In genomic region chr1:220407101-220407683, GRCh38 we compare ENCODE assay signal across 23 cellular contexts.
"Had no signal": no experiment of that assay in that cellular context is flagged by ENCODE, and none has a peak within 500 bp of the region (broad histone marks: within the 10 kb centered on the region; RNA-seq: fewer than 3 reads in every experiment).

No MANE protein-coding gene starts in this region.

- H3K4me2 ChIP-seq: KMS-11 had no signal

- H3K9me3 ChIP-seq: adrenal gland, breast epithelium had no signal

- ATAC-seq: activated CD8-positive, alpha-beta T cell treated with anti-CD3 and anti-CD28 coated beads for 36 hours; activated T-cell treated with anti-CD3 and anti-CD28 coated beads, Interleukin-2, amount 50 U/mL, for 72 hours had no signal

- DNase-seq: activated CD4-positive, alpha-beta T cell treated with anti-CD3 and anti-CD28 coated beads for 4 hours; activated CD8-positive, alpha-beta memory T cell treated with anti-CD3 and anti-CD28 coated beads, Interleukin-2, amount 50 U/mL, for 4 hours; activated CD8-positive, alpha-beta T cell treated with anti-CD3 and anti-CD28 coated beads for 36 hours; activated gamma-delta T cell treated with Interleukin-2 at 50 U/mL for 16 hours; activated naive CD4-positive, alpha-beta T cell treated with anti-CD3 and anti-CD28 coated beads, Interleukin-2, amount 10 ng/mL, durations not matched to agents 7 days and 5 days; activated naive CD8-positive, alpha-beta T cell treated with anti-CD3 and anti-CD28 coated beads for 36 hours; activated T-cell treated with anti-CD3 and anti-CD28 coated beads, Interleukin-2, amount 50 U/mL, for 72 hours; adrenal gland; anterior cingulate cortex; caudate nucleus; MV-4-11; NCI-H1092 treated with DMSO at 0.1 percent for 48 hours; NCI-H1417 treated with DMSO at 0.1 percent for 48 hours; NCI-H1694; NCI-H2029; NCI-H2107; NCI-H345; NCI-H510A treated with DMSO at 0.1 percent for 48 hours; T-helper 1 cell; WERI-Rb-1 had no signal

- H3K9ac ChIP-seq: KMS-11 had no signal

- H3K27me3 ChIP-seq: breast epithelium had no signal

- H3K27ac ChIP-seq: adrenal gland, breast epithelium, KMS-11, SK-N-MC, WERI-Rb-1 had no signal

- H3K36me3 ChIP-seq: adrenal gland, breast epithelium, WERI-Rb-1 had no signal

- H3K4me3 ChIP-seq: adrenal gland, breast epithelium, SK-N-MC had no signal

- H3K4me1 ChIP-seq: adrenal gland, breast epithelium had no signal
